Comparison of ENCODE assay signal across 8 cellular contexts in genomic region chr1:164772635-164773034, GRCh38.
DNase-seq lines count a peak whose midpoint lies in the region; ATAC-seq, FAIRE-seq and TF ChIP-seq lines count a peak whose summit lies in the region.

No MANE protein-coding gene starts in this region.

- H3K4me3 Mint-ChIP-seq in WTC11: no peak overlapping the region

- H3K9me3 Mint-ChIP-seq in WTC11: no peaks in the 10 kb centered on the region

- TF ChIP-seq CTCF in WTC11 (IDR thresholded peaks at IDR 0.05): no peak
- TF ChIP-seq CTCF in keratinocyte (optimal IDR thresholded peaks at IDR 0.05 in 1 of 3, IDR thresholded peaks at IDR 0.05 in 1 of 3, conservative IDR thresholded peaks at IDR 0.05 in 1 of 3; ENCODE audit: extremely low read depth in 1 of 3, insufficient read depth in 2 of 3, low read length in 3 of 3): no peak
- TF ChIP-seq CTCF in tibial artery (IDR thresholded peaks at IDR 0.05): no peak
- TF ChIP-seq CTCF in GM10266 (IDR thresholded peaks at IDR 0.05; ENCODE audit: control insufficient read depth, insufficient read depth, low read depth, missing control alignments): no peak

- H3K36me3 ChIP-seq in ACC112 (ENCODE audit: insufficient read depth, low read length) (no peaks in the 10 kb centered on the region), keratinocyte (ENCODE audit: control insufficient read depth in 2 of 2, extremely low read depth in 1 of 2, insufficient read depth in 2 of 2, low read length in 2 of 2) (no peaks in the 10 kb centered on the region), tibial artery (no peaks in the 10 kb centered on the region)

- no peaks in the 10 kb centered on the region for H3K27me3 ChIP-seq in ACC112 (ENCODE audit: insufficient read depth, low read length)
- H3K27me3 ChIP-seq in keratinocyte (ENCODE audit: control insufficient read depth, extremely low read depth, insufficient read depth, low read length): no peaks in the 10 kb centered on the region
- H3K27me3 ChIP-seq in tibial artery: no peaks in the 10 kb centered on the region

- peak overlapping the region; percentile 64; the same call in 1 of the 2 replicates for H3K27ac Mint-ChIP-seq in WTC11

- ATAC-seq in GM18907 (IDR thresholded peaks at IDR 0.05; ENCODE audit: unreplicated experiment) (peak; percentile 91), HG03558 (IDR thresholded peaks at IDR 0.05; ENCODE audit: extremely low read depth, unreplicated experiment) (peak; percentile 91), WTC11 (peak; percentile 49)

- dilution Hi-C loops in keratinocyte (cut with MboI; ENCODE audit: extremely low pct_ligation_motif_present, low sequenced_read_pairs): no loop called here

- H3K27ac ChIP-seq in ACC112 (ENCODE audit: low read depth, low read length) (peak overlapping the region; percentile 89), keratinocyte (ENCODE audit: control insufficient read depth, insufficient read depth, low read length) (peak overlapping the region; percentile 91), tibial artery (peak overlapping the region; percentile 72 to 76)

- H3K9ac ChIP-seq in keratinocyte (ENCODE audit: control insufficient read depth, extremely low read depth, insufficient read depth, low read length): peak overlapping the region; percentile 55

- H3K4me1 Mint-ChIP-seq in WTC11: peaks cover 74% of the 10 kb centered on the region

- H3K4me3 ChIP-seq in ACC112 (ENCODE audit: low read depth, low read length) (peak overlapping the region; percentile 2; the same call in 1 of the 2 replicates), keratinocyte (ENCODE audit: control insufficient read depth in 2 of 3, extremely low read depth in 1 of 3, insufficient read depth in 2 of 3, low read depth in 1 of 3, low read length in 3 of 3) (no peak overlapping the region), tibial artery (no peak overlapping the region)

- peak; percentile 97 for FAIRE-seq in keratinocyte (lab: Jason Lieb, UNC)

- intact Hi-C loops in tibial artery (cut with DNase I; ENCODE audit: low total_unique reads): loop anchor here (10.0 kb wide), 1 partner anchor 68 kb away; no protein-coding TSS in a partner anchor

- POLR2A ChIA-PET in WTC11 (lab: Charles Lee): no interaction called here

- H3K9me3 ChIP-seq in keratinocyte (ENCODE audit: control insufficient read depth, low read depth, low read length) (no peaks in the 10 kb centered on the region), tibial artery (no peaks in the 10 kb centered on the region)

- H3K36me3 Mint-ChIP-seq in WTC11: peaks cover 5% of the 10 kb centered on the region

- H3K9me1 ChIP-seq in keratinocyte (ENCODE audit: control insufficient read depth, extremely low read depth, insufficient read depth, low read length): no peaks in the 10 kb centered on the region

- no peaks in the 10 kb centered on the region for H3K79me2 ChIP-seq in ACC112 (ENCODE audit: control insufficient read depth, insufficient read depth, low read length, unreplicated experiment)
- H3K79me2 ChIP-seq in keratinocyte (ENCODE audit: control insufficient read depth, insufficient read depth, low read length): no peaks in the 10 kb centered on the region

- H2AFZ ChIP-seq in ACC112 (ENCODE audit: low read length, unreplicated experiment) (peak overlapping the region; percentile 11), keratinocyte (ENCODE audit: control insufficient read depth, low read length) (peak overlapping the region; percentile 34)

- H3K4me1 ChIP-seq in ACC112 (ENCODE audit: control insufficient read depth, insufficient read depth, low read length, unreplicated experiment) (peaks cover 55% of the 10 kb centered on the region), keratinocyte (ENCODE audit: control insufficient read depth, extremely low read depth, insufficient read depth, low read length) (peaks cover 28% of the 10 kb centered on the region), tibial artery (peaks cover 0 to 67% (median 43%) of the 10 kb centered on the region in 4 donors)

- H3K4me2 ChIP-seq in keratinocyte (ENCODE audit: control insufficient read depth, extremely low read depth, insufficient read depth, low read depth, low read length): peak overlapping the region; percentile 42

- no peaks in the 10 kb centered on the region for H4K20me1 ChIP-seq in keratinocyte (ENCODE audit: control insufficient read depth, extremely low read depth, insufficient read depth, low read length)

- CTCF ChIA-PET in WTC11 (lab: Charles Lee): no interaction called here

- DNase-seq in WTC11 (ENCODE audit: low spot score): no peak
- DNase-seq in keratinocyte (ENCODE audit: low read depth, low spot score): peak; percentile 76
- peak; percentile 79 to 80 for DNase-seq in tibial artery
- no peak for DNase-seq in GM10266 (ENCODE audit: extremely low spot score)
- DNase-seq in activated CD4-positive, alpha-beta T cell treated with anti-CD3 and anti-CD28 coated beads, Interleukin-2, amount 50 U/mL, for 4 hours: no peak

- no peaks in the 10 kb centered on the region for H3K27me3 Mint-ChIP-seq in WTC11 (ENCODE audit: low read depth)

TF ChIP-seq in WTC11, 78 proteins besides CTCF, POLR2A, EP300 and RAD21 (continues in another document):
- no peak for TF ChIP-seq E2F5 (CRISPR knock-in tag; IDR thresholded peaks at IDR 0.05)
- no peak for TF ChIP-seq ERG (CRISPR knock-in tag; IDR thresholded peaks at IDR 0.05)
- TF ChIP-seq E2F4 (CRISPR knock-in tag; IDR thresholded peaks at IDR 0.05; ENCODE audit: borderline replicate concordance, low read depth): no peak
- no peak for TF ChIP-seq GRHL2 (CRISPR knock-in tag; IDR thresholded peaks at IDR 0.05; ENCODE audit: insufficient replicate concordance, severe bottlenecking)
- no peak for TF ChIP-seq IRF1 (CRISPR knock-in tag; IDR thresholded peaks at IDR 0.05)
- TF ChIP-seq EMX1 (CRISPR knock-in tag; IDR thresholded peaks at IDR 0.05): no peak
- TF ChIP-seq ATF3 (CRISPR knock-in tag; conservative IDR thresholded peaks at IDR 0.05): no peak
- no peak for TF ChIP-seq SMAD4 (CRISPR knock-in tag; IDR thresholded peaks at IDR 0.05)
- no peak for TF ChIP-seq MLX (CRISPR knock-in tag; IDR thresholded peaks at IDR 0.05)
- no peak for TF ChIP-seq ZBTB43 (CRISPR knock-in tag; IDR thresholded peaks at IDR 0.05)

Comparison
In these comparisons a context has a peak if more than half of its experiments do, and no peak if none do; other contexts are left out.
1. DNase-seq: peak in keratinocyte (single experiment) and tibial artery (2 of 2); none in WTC11 (single experiment), GM10266 (single experiment) and activated CD4-positive, alpha-beta T cell treated with anti-CD3 and anti-CD28 coated beads, Interleukin-2, amount 50 U/mL, for 4 hours (0 of 2).
2. Peak in every context shown above with its lines, with median percentiles within 50 percentile points of each other: H3K27ac ChIP-seq and ATAC-seq.